ENCODE assay signal across 15 cellular contexts in genomic region chr7:29483219-29484104, GRCh38.
A peak's percentile ranks its signal among the peaks of the same experiment; 100 is the strongest.
DNase-seq lines count a peak whose midpoint lies in the region; ATAC-seq and TF ChIP-seq lines count a peak whose summit lies in the region.
"Had no signal": no experiment of that assay in that cellular context is flagged by ENCODE, and none has a peak within 500 bp of the region (broad histone marks: within the 10 kb centered on the region; RNA-seq: fewer than 3 reads in every experiment).

No MANE protein-coding gene starts in this region.

- no peaks in the 10 kb centered on the region for H3K27me3 ChIP-seq in CD8-positive, alpha-beta T cell (ENCODE audit: insufficient read depth, low read length)
- H3K27me3 ChIP-seq in muscle layer of colon (ENCODE audit: control insufficient read depth in 1 of 2, insufficient read depth in 2 of 2, low read length in 2 of 2) (no peaks in the 10 kb centered on the region), BE2C (no peaks in the 10 kb centered on the region), vagina (no peaks in the 10 kb centered on the region)
- H3K27me3 ChIP-seq: spleen had no signal

- no peaks in the 10 kb centered on the region for H3K9me3 ChIP-seq in CD8-positive, alpha-beta T cell (ENCODE audit: low read length)
- H3K9me3 ChIP-seq in muscle layer of colon (ENCODE audit: low read length) (no peaks in the 10 kb centered on the region), BE2C (no peaks in the 10 kb centered on the region), vagina (no peaks in the 10 kb centered on the region)
- H3K9me3 ChIP-seq: spleen had no signal

- no peak for DNase-seq in CD8-positive, alpha-beta T cell
- DNase-seq in NCI-H69 (lab: John Stamatoyannopoulos, UW): peak; percentile 63
- no peak for DNase-seq in coronary artery (ENCODE audit: low spot score)
- no peak for DNase-seq in BE2C
- no peak for DNase-seq in NCI-H226
- no peak for DNase-seq in NCI-H146 (lab: John Stamatoyannopoulos, UW)
- DNase-seq in vagina (ENCODE audit: extremely low spot score in 2 of 2): no peak
- DNase-seq: activated CD4-positive, alpha-beta T cell treated with anti-CD3 and anti-CD28 coated beads, Interleukin-2, amount 50 U/mL, for 48 hours; activated T-cell treated with anti-CD3 and anti-CD28 coated beads, Interleukin-2, amount 50 U/mL, for 72 hours; NCI-H2029 treated with DMSO at 0.1 percent for 48 hours; spleen had no signal

- CTCF ChIA-PET in CD8-positive, alpha-beta T cell (lab: Charles Lee): interaction anchor here (1.3 kb wide), 1 partner anchor 561 kb away, joined by 3 read pairs; no protein-coding TSS in a partner anchor

- H3K36me3 Mint-ChIP-seq in CD8-positive, alpha-beta T cell: no peaks in the 10 kb centered on the region
- H3K36me3 Mint-ChIP-seq: memory B cell had no signal

- peaks cover 3% of the 10 kb centered on the region for H3K4me1 Mint-ChIP-seq in CD8-positive, alpha-beta T cell (ENCODE audit: low read depth)
- H3K4me1 Mint-ChIP-seq: B cell had no signal

- H3K36me3 ChIP-seq in CD8-positive, alpha-beta T cell (ENCODE audit: insufficient read depth, low read length): no peaks in the 10 kb centered on the region
- no peaks in the 10 kb centered on the region for H3K36me3 ChIP-seq in muscle layer of colon (ENCODE audit: insufficient read depth, low read length)
- H3K36me3 ChIP-seq in BE2C: no peaks in the 10 kb centered on the region
- H3K36me3 ChIP-seq in vagina: no peaks in the 10 kb centered on the region
- H3K36me3 ChIP-seq: spleen had no signal

- no peaks in the 10 kb centered on the region for H3K9me3 Mint-ChIP-seq in CD8-positive, alpha-beta T cell
- H3K9me3 Mint-ChIP-seq: activated T-cell treated with anti-CD3 and anti-CD28 coated beads, Interleukin-2, amount 50 U/mL, for 72 hours; memory B cell had no signal

- POLR2A ChIA-PET in CD8-positive, alpha-beta T cell (lab: Charles Lee): no interaction called here

- no peaks in the 10 kb centered on the region for H3K4me1 ChIP-seq in CD8-positive, alpha-beta T cell (ENCODE audit: insufficient read depth, low read length)
- H3K4me1 ChIP-seq in muscle layer of colon (ENCODE audit: insufficient read depth, low read length): peaks cover 70% of the 10 kb centered on the region
- no peaks in the 10 kb centered on the region for H3K4me1 ChIP-seq in BE2C
- H3K4me1 ChIP-seq in vagina: peaks cover 8% of the 10 kb centered on the region

- no peaks in the 10 kb centered on the region for H3K27me3 Mint-ChIP-seq in CD8-positive, alpha-beta T cell (ENCODE audit: low read depth)

- no peak overlapping the region for H3K27ac ChIP-seq in CD8-positive, alpha-beta T cell (ENCODE audit: low read depth, low read length)
- peak overlapping the region; percentile 61 to 75 for H3K27ac ChIP-seq in coronary artery
- H3K27ac ChIP-seq in muscle layer of colon (ENCODE audit: low read depth, low read length): peak overlapping the region; percentile 17
- no peak overlapping the region for H3K27ac ChIP-seq in vagina
- H3K27ac ChIP-seq: spleen had no signal

- H3K27ac Mint-ChIP-seq in CD8-positive, alpha-beta T cell: peak overlapping the region; percentile 25
- H3K27ac Mint-ChIP-seq: activated T-cell treated with anti-CD3 and anti-CD28 coated beads, Interleukin-2, amount 50 U/mL, for 72 hours; B cell; memory B cell had no signal

- H3K9ac ChIP-seq in muscle layer of colon (ENCODE audit: low read length): no peak overlapping the region

- no peak for TF ChIP-seq POLR2A in vagina (IDR thresholded peaks at IDR 0.05)

- no peak overlapping the region for H3K4me3 ChIP-seq in CD8-positive, alpha-beta T cell (ENCODE audit: low read depth, low read length)
- H3K4me3 ChIP-seq in coronary artery (peak overlapping the region; percentile 40), muscle layer of colon (ENCODE audit: low read depth in 1 of 2, low read length in 2 of 2) (peak overlapping the region in 1 of 2 donors; percentile 12), BE2C (ENCODE audit: low read depth, low read length) (no peak overlapping the region), vagina (no peak overlapping the region)
- H3K4me3 ChIP-seq: spleen had no signal

- no peak for ATAC-seq in CD8-positive, alpha-beta T cell
- ATAC-seq: activated T-cell treated with anti-CD3 and anti-CD28 coated beads, Interleukin-2, amount 50 U/mL, for 72 hours; HCT116 had no signal

- intact Hi-C loops in CD8-positive, alpha-beta T cell (cut with DNase I, micrococcal nuclease): no loop called here
- intact Hi-C loops in vagina (cut with DNase I): no loop called here

- TF ChIP-seq CTCF in CD8-positive, alpha-beta T cell (IDR thresholded peaks at IDR 0.05): no peak
- no peak for TF ChIP-seq CTCF in coronary artery (IDR thresholded peaks at IDR 0.05)
- TF ChIP-seq CTCF in BE2C (IDR thresholded peaks at IDR 0.05; ENCODE audit: low read depth, low read length): no peak
- no peak for TF ChIP-seq CTCF in vagina (IDR thresholded peaks at IDR 0.05)

- no peak overlapping the region for H3K4me3 Mint-ChIP-seq in CD8-positive, alpha-beta T cell
- H3K4me3 Mint-ChIP-seq: activated T-cell treated with anti-CD3 and anti-CD28 coated beads, Interleukin-2, amount 50 U/mL, for 72 hours; B cell; memory B cell had no signal

Comparison
In these comparisons a context has a peak if more than half of its experiments do, and no peak if none do; other contexts are left out.
1. H3K27ac ChIP-seq: peak in coronary artery (2 of 2) and muscle layer of colon (single experiment); none in CD8-positive, alpha-beta T cell (single experiment) and vagina (single experiment).